In the genomic region with DNA sequence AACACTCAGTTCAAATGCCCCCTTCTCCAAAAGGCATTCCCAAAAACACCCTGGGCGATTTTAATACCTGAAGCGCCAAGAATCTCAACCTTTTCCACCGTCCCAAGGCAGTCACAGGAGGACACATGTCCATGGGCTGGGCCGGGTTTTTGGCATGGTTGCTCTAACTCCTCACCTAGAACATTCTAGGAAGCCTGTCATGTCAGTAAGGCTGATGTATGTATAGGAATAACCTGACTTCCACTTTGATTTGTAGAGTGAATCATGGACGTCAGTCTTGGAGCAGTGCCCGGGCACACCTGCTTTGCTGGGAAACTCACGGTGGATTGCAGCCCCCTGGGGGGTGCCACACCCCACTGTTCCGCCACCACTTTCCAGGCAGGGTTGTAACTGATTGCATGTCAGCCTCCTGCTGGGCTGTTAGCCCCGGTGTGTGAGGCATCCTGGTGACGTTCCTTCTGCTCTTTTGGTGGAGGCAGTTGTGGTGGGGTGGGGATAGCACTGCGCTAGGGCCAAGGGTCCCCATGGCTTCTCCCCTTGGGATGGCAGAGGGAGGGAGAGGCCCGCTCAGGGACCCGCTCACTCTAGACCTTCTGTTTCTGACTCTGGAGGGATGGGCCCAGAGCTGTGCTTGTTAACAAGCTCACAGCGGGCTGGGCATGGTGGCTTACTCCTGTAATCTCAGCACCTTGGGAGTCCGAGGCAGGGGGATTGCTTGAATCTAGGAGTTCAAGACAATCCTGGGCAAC, we compare ENCODE assay signal across 18 cellular contexts. TPM values are rescaled to one million over a fixed set of nuclear protein-coding genes. Genes with fewer than 3 reads are reported as not detected.
DNase-seq lines count a peak whose midpoint lies in the region; ATAC-seq, FAIRE-seq and TF ChIP-seq lines count a peak whose summit lies in the region.
"Had no signal": no experiment of that assay in that cellular context is flagged by ENCODE, and none has a peak within 500 bp of the region (broad histone marks: within the 10 kb centered on the region; RNA-seq: fewer than 3 reads in every experiment).

No MANE protein-coding gene starts in this region.

- 61% methylated on average over 15 of the region's 15 CpGs for WGBS in GM23248 (ENCODE audit: low coverage in 1 of 2, low lambda C conversion rate in 2 of 2, missing lambda C conversion rate in 2 of 2), 2 experiments

- H4K20me1 ChIP-seq in PC-3 (ENCODE audit: low read length) (no peaks in the 10 kb centered on the region), GM23248 (ENCODE audit: insufficient read depth) (no peaks in the 10 kb centered on the region)

- FAIRE-seq in kidney (lab: Jason Lieb, UNC) (no peak), urothelium cell line (lab: Jason Lieb, UNC) (no peak)
- FAIRE-seq: GM12878 had no signal

- ATAC-seq in PC-3 (no peak), GM21447 (IDR thresholded peaks at IDR 0.05; ENCODE audit: unreplicated experiment) (no peak)
- ATAC-seq: CD8-positive, alpha-beta T cell had no signal

- H3K9me3 ChIP-seq in PC-3 (ENCODE audit: low read length), result no peaks in the 10 kb centered on the region
- H3K9me3 ChIP-seq in kidney (ENCODE audit: control insufficient read depth in 1 of 2, low read length in 2 of 2), result no peaks in the 10 kb centered on the region
- no peaks in the 10 kb centered on the region for H3K9me3 ChIP-seq in GM23248 (ENCODE audit: low read depth)
- H3K9me3 ChIP-seq: BE2C had no signal

- no peaks in the 10 kb centered on the region for H3F3A ChIP-seq in PC-3 (ENCODE audit: low read length, unreplicated experiment)
- H3F3A ChIP-seq in GM23248 (ENCODE audit: insufficient read depth), result no peaks in the 10 kb centered on the region

- H3K4me3 ChIP-seq in PC-3 (ENCODE audit: low read length), result no peak overlapping the region
- no peak overlapping the region for H3K4me3 ChIP-seq in kidney (ENCODE audit: low read length in 2 of 2)
- no peak overlapping the region for H3K4me3 ChIP-seq in GM23248
- H3K4me3 ChIP-seq: GM12878 had no signal

- in situ Hi-C loops in GM23248 (cut with MboI), result no loop called here

- POLR2A ChIA-PET in PC-3 (lab: Charles Lee; ENCODE audit: unreplicated experiment), result no interaction called here

- H3K27ac ChIP-seq in PC-3 (ENCODE audit: low read length) (no peak overlapping the region), kidney (ENCODE audit: low read depth in 2 of 2, low read length in 2 of 2) (no peak overlapping the region), GM23248 (no peak overlapping the region)
- H3K27ac ChIP-seq: HL-60 had no signal

- H3K4me2 ChIP-seq in PC-3 (ENCODE audit: low read length) (no peak overlapping the region), GM23248 (ENCODE audit: unreplicated experiment) (no peak overlapping the region)

- H3K9ac ChIP-seq in PC-3 (ENCODE audit: low read length), result no peak overlapping the region
- H3K9ac ChIP-seq in kidney (ENCODE audit: low read length in 2 of 2), result no peak overlapping the region
- no peak overlapping the region for H3K9ac ChIP-seq in GM23248

- CTCF ChIA-PET in PC-3 (lab: Charles Lee), result no interaction called here

- H3K4me1 ChIP-seq in PC-3 (ENCODE audit: insufficient read depth, low read length) (no peaks in the 10 kb centered on the region), kidney (ENCODE audit: control insufficient read depth in 1 of 2, insufficient read depth in 1 of 2, low read depth in 1 of 2, low read length in 2 of 2) (no peaks in the 10 kb centered on the region), GM23248 (ENCODE audit: insufficient read depth) (no peaks in the 10 kb centered on the region)

- intact Hi-C loops in PC-3 (cut with micrococcal nuclease), result no loop called here
- intact Hi-C loops in kidney (cut with DNase I), result no loop called here

- H2AFZ ChIP-seq in PC-3 (ENCODE audit: low read length) (no peak overlapping the region), GM23248 (no peak overlapping the region)

- H3K9me2 ChIP-seq in PC-3 (replicated peaks; ENCODE audit: low read length), result no peaks in the 10 kb centered on the region
- H3K9me2 ChIP-seq in GM23248 (ENCODE audit: insufficient read depth), result no peaks in the 10 kb centered on the region

- no peaks in the 10 kb centered on the region for H3K36me3 ChIP-seq in PC-3 (ENCODE audit: low read depth, low read length)
- no peaks in the 10 kb centered on the region for H3K36me3 ChIP-seq in kidney (ENCODE audit: control insufficient read depth in 1 of 2, insufficient read depth in 2 of 2, low read length in 2 of 2)
- no peaks in the 10 kb centered on the region for H3K36me3 ChIP-seq in GM23248 (ENCODE audit: low read depth)
- H3K36me3 ChIP-seq: BE2C had no signal

- peak; percentile 85 for DNase-seq in COR-L47 (lab: John Stamatoyannopoulos, UW)
- DNase-seq in PC-3, result peak; percentile 7
- peak; percentile 57 for DNase-seq in kidney
- no peak for DNase-seq in urothelium cell line (ENCODE audit: low spot score)
- no peak for DNase-seq in GM23248
- DNase-seq: BE2C; CD8-positive, alpha-beta T cell; KBM-7; NCI-H1105; NCI-H2029 treated with DMSO at 0.1 percent for 48 hours; NCI-H774; SHP77 treated with DMSO at 0.1 percent for 48 hours; T-helper 17 cell had no signal

- H3K27me3 ChIP-seq in PC-3 (ENCODE audit: low read length) (peaks cover 63% of the 10 kb centered on the region), GM23248 (replicated peaks; ENCODE audit: insufficient read depth) (no peaks in the 10 kb centered on the region; the same call in 1 of the 2 replicates)
- H3K27me3 ChIP-seq: BE2C had no signal

- TF ChIP-seq CTCF in GM12873 (IDR thresholded peaks at IDR 0.05; ENCODE audit: insufficient read depth, low read depth, low read length, missing control alignments) (peak; percentile 4), PC-3 (conservative IDR thresholded peaks at IDR 0.05; ENCODE audit: low read depth, low read length) (no peak), kidney (IDR thresholded peaks at IDR 0.05; ENCODE audit: borderline replicate concordance, extremely low read depth, insufficient read depth) (no peak)

- no peaks in the 10 kb centered on the region for H3K79me2 ChIP-seq in PC-3 (ENCODE audit: low read length)
- H3K79me2 ChIP-seq in GM23248 (ENCODE audit: insufficient read depth), result no peaks in the 10 kb centered on the region

- BruUV-seq in PC-3 (replicated peaks; lab: Mats Ljungman, UMichigan), result no TSS peak

RNA-seq across cellular contexts. Expression of gene FAM181A, which starts 35.2 kb away (rescaled TPM):
- total RNA-seq in PC-3 (2014; rRNA removed) (not detected in 2 replicates), kidney (not detected)
- polyA plus RNA-seq in kidney (ENCODE audit: insufficient read depth, low read depth, low replicate concordance) (not detected), GM23248 (2016; fragmentation: Nextera tagmentation; extraction: Ambion mirVana) (not detected in 2 replicates)
- total RNA-seq in GM23248 (2014; rRNA removed; shearing (Covaris generic)), result not detected in 2 replicates
- total RNA-seq: CD8-positive, alpha-beta T cell; GM12878; M059J; T-helper 17 cell had no signal
- polyA plus RNA-seq: GM12878 had no signal

Comparison
In these comparisons a context has a peak if more than half of its experiments do, and no peak if none do; other contexts are left out.
1. DNase-seq: peak in COR-L47 (single experiment), PC-3 (single experiment) and kidney (single experiment); none in urothelium cell line (single experiment) and GM23248 (single experiment).